In genomic region chr9:122463828-122464632, GRCh38 we compare ENCODE assay signal across 1 cellular context.
TF ChIP-seq lines count a peak whose summit lies in the region.

No MANE protein-coding gene starts in this region.

TF ChIP-seq in K562, 482 proteins besides CTCF, POLR2A, EP300 and RAD21 (continued from another document):
- TF ChIP-seq TFE3 (CRISPR knock-in tag; IDR thresholded peaks at IDR 0.05) (no peak), CBX3 (IDR thresholded peaks at IDR 0.05; ENCODE audit: borderline replicate concordance in 1 of 2, low read length in 2 of 2) (0 out of 3 replicates have a peak, but pooled peaks of 1 of the 2 experiments have one; percentile 42), MYC (IDR thresholded peaks at IDR 0.05; ENCODE audit: low read depth, low read length) (peak; percentile 23; the same call in 1 of the 2 replicates), MYC (CRISPR knock-in tag; IDR thresholded peaks at IDR 0.05; ENCODE audit: borderline replicate concordance, low read depth) (no peak), ZKSCAN3 (CRISPR knock-in tag; IDR thresholded peaks at IDR 0.05) (no peak), TRIM24 (IDR thresholded peaks at IDR 0.05) (peak in 1 of 2 experiments; percentile 48; a peak in 1 of 4 replicates), PHF8 (IDR thresholded peaks at IDR 0.05; ENCODE audit: borderline replicate concordance, low read length) (peak; percentile 28; the same call in 1 of the 2 replicates), CTBP1 (IDR thresholded peaks at IDR 0.05; ENCODE audit: borderline replicate concordance) (peak; percentile 36; the same call in 1 of the 2 replicates), ATF7 (IDR thresholded peaks at IDR 0.05) (peak; percentile 27; the same call in 1 of the 2 replicates), CHAMP1 (IDR thresholded peaks at IDR 0.05) (peak; percentile 86), CC2D1A (IDR thresholded peaks at IDR 0.05) (peak; percentile 85), KDM1A (IDR thresholded peaks at IDR 0.05) (no peak), VEZF1 (CRISPR knock-in tag; IDR thresholded peaks at IDR 0.05) (peak; percentile 53; the same call in 1 of the 2 replicates), COPS2 (conservative IDR thresholded peaks at IDR 0.05) (no peak), HSF4 (CRISPR knock-in tag; IDR thresholded peaks at IDR 0.05; ENCODE audit: borderline replicate concordance) (no peak), RBM25 (IDR thresholded peaks at IDR 0.05; ENCODE audit: low read depth, low read length, severe bottlenecking) (no peak), SP1 (CRISPR knock-in tag; IDR thresholded peaks at IDR 0.05) (no peak), BCLAF1 (IDR thresholded peaks at IDR 0.05; ENCODE audit: borderline replicate concordance in 1 of 2, control insufficient read depth in 1 of 2, low read depth in 2 of 2, low read length in 1 of 2) (no peak), TSHZ1 (CRISPR knock-in tag; IDR thresholded peaks at IDR 0.05) (no peak), EHMT2 (IDR thresholded peaks at IDR 0.05) (peak; percentile 49; the same call in 1 of the 2 replicates), SMC3 (conservative IDR thresholded peaks at IDR 0.05; ENCODE audit: insufficient read depth, low read depth, low read length) (peak; percentile 37; the same call in 1 of the 2 replicates), NONO (IDR thresholded peaks at IDR 0.05; ENCODE audit: low read depth in 2 of 2, low read length in 1 of 2) (no peak), ZNF316 (IDR thresholded peaks at IDR 0.05) (peak; percentile 2; the same call in 1 of the 2 replicates), CTCFL (IDR thresholded peaks at IDR 0.05; ENCODE audit: borderline replicate concordance, insufficient read depth, low read depth, low read length, poor library complexity, severe bottlenecking) (peak; percentile 49), CREB1 (IDR thresholded peaks at IDR 0.05) (no peak), CREB1 (CRISPR knock-in tag; IDR thresholded peaks at IDR 0.05) (no peak), ZNF766 (CRISPR knock-in tag; conservative IDR thresholded peaks at IDR 0.05) (no peak)
